In genomic region chr4:6268650-6269399, GRCh38 we compare ENCODE assay signal across 1 cellular context.
TF ChIP-seq lines count a peak whose summit lies in the region.

No MANE protein-coding gene starts in this region.

TF ChIP-seq in HepG2, 621 proteins besides CTCF, POLR2A, EP300 and RAD21 (continued from another document):
- no peak for TF ChIP-seq PRDM4 (CRISPR knock-in tag; IDR thresholded peaks at IDR 0.05; ENCODE audit: borderline replicate concordance)
- peak; percentile 49; the same call in 1 of the 2 replicates for TF ChIP-seq ZNF383 (CRISPR knock-in tag; IDR thresholded peaks at IDR 0.05; ENCODE audit: borderline replicate concordance)
- TF ChIP-seq ZNF382 (CRISPR knock-in tag; IDR thresholded peaks at IDR 0.05; ENCODE audit: borderline replicate concordance), result no peak
- no peak for TF ChIP-seq ZBTB8A (CRISPR knock-in tag; IDR thresholded peaks at IDR 0.05; ENCODE audit: borderline replicate concordance, low read depth)
- no peak for TF ChIP-seq HNF1A (IDR thresholded peaks at IDR 0.05; ENCODE audit: low read depth)
- TF ChIP-seq HNF1A (CRISPR knock-in tag; IDR thresholded peaks at IDR 0.05; ENCODE audit: borderline replicate concordance), result 0 out of 2 replicates have a peak, but pooled peaks have one; percentile 32
- peak; percentile 4; the same call in 1 of the 2 replicates for TF ChIP-seq RFXAP (CRISPR knock-in tag; IDR thresholded peaks at IDR 0.05; ENCODE audit: borderline replicate concordance)
- 0 out of 2 replicates have a peak, but pooled peaks have one; percentile 2 for TF ChIP-seq HDAC1 (CRISPR knock-in tag; IDR thresholded peaks at IDR 0.05)
- no peak for TF ChIP-seq PHB2 (IDR thresholded peaks at IDR 0.05; ENCODE audit: partially characterized antibody)
- no peak for TF ChIP-seq ATM (IDR thresholded peaks at IDR 0.05; ENCODE audit: borderline replicate concordance)
